ENCODE assay signal across 8 cellular contexts in genomic region chr20:31951530-31952453, GRCh38. TPM values are rescaled to one million over a fixed set of nuclear protein-coding genes. Genes with fewer than 3 reads are reported as not detected.
DNase-seq lines count a peak whose midpoint lies in the region; ATAC-seq and TF ChIP-seq lines count a peak whose summit lies in the region.

Gene PDRG1, minus strand, starts transcription at chr20:31952046. Its CDS starts 85 bp downstream, at chr20:31951961.

- H3K23me2 ChIP-seq in H9 (ENCODE audit: insufficient read length, low read depth, low read length, poor library complexity, severe bottlenecking): peaks cover 7% of the 10 kb centered on the region

- H2AK5ac ChIP-seq in H9 (ENCODE audit: insufficient read length, low read length): no peak within 1 kb of the TSS

- H2BK12ac ChIP-seq in H9 (ENCODE audit: insufficient read length, low read depth, low read length): no peak within 1 kb of the TSS

- H2AFZ ChIP-seq in H9 (ENCODE audit: low read length): no peak within 1 kb of the TSS
- peak within 1 kb of the TSS; percentile 87 for H2AFZ ChIP-seq in Loucy (ENCODE audit: low read length)

- H2BK120ac ChIP-seq in H9 (ENCODE audit: low read depth, low read length, poor library complexity, severe bottlenecking): no peak within 1 kb of the TSS

- H3K4me3 ChIP-seq in Loucy (ENCODE audit: low read length, poor library complexity, severe bottlenecking): peak within 1 kb of the TSS; percentile 95
- H3K4me3 ChIP-seq in RWPE2 (ENCODE audit: severe bottlenecking): peak within 1 kb of the TSS; percentile 68

- H3K4me1 Mint-ChIP-seq in H9 (peaks cover 9 to 15% of the 10 kb centered on the region in 2 experiments), nephron progenitor cell (peaks cover 34% of the 10 kb centered on the region)
- H3K4me1 Mint-ChIP-seq in activated T-helper 2 cell treated with anti-CD3 and anti-CD28 coated beads, Interferon-gamma antibody, Interleukin-2, Interleukin-4, amounts not matched to agents 10 μg/mL and 5 μg/mL and 100 μg/mL, durations not matched to agents 14 hours and 24 hours and 36 hours (ENCODE audit: low read depth): peaks cover 19% of the 10 kb centered on the region
- H3K4me1 Mint-ChIP-seq in stimulated activated naive CD8-positive, alpha-beta T cell treated with anti-CD3 and anti-CD28 coated beads, Interleukin-15, Interleukin-2, amounts not matched to agents 100 ng/mL and 50 ng/mL, for 24 hours (ENCODE audit: low read depth): peaks cover 31% of the 10 kb centered on the region

- no peak within 1 kb of the TSS for H3K23ac ChIP-seq in H9 (ENCODE audit: insufficient read length, low read depth, low read length)

- intact Hi-C loops in activated T-helper 2 cell treated with anti-CD3 and anti-CD28 coated beads, Interferon-gamma antibody, Interleukin-2, Interleukin-4, amounts not matched to agents 10 μg/mL and 5 μg/mL and 100 μg/mL, durations not matched to agents 14 hours and 24 hours and 36 hours (cut with micrococcal nuclease): loop anchor here (1.0 to 10.0 kb wide), 2 partner anchors 99 to 127 kb away; no protein-coding TSS in a partner anchor

- H3K36me3 Mint-ChIP-seq in H9 (ENCODE audit: insufficient read depth in 1 of 3, low read depth in 3 of 3) (peaks cover 26 to 34% (median 31%) of the 10 kb centered on the region in 3 experiments), nephron progenitor cell (ENCODE audit: low read depth) (peaks cover 42% of the 10 kb centered on the region)
- H3K36me3 Mint-ChIP-seq in activated T-helper 2 cell treated with anti-CD3 and anti-CD28 coated beads, Interferon-gamma antibody, Interleukin-2, Interleukin-4, amounts not matched to agents 10 μg/mL and 5 μg/mL and 100 μg/mL, durations not matched to agents 14 hours and 24 hours and 36 hours (ENCODE audit: low read depth): peaks cover 30% of the 10 kb centered on the region
- peaks cover 38% of the 10 kb centered on the region for H3K36me3 Mint-ChIP-seq in stimulated activated naive CD8-positive, alpha-beta T cell treated with anti-CD3 and anti-CD28 coated beads, Interleukin-15, Interleukin-2, amounts not matched to agents 100 ng/mL and 50 ng/mL, for 24 hours (ENCODE audit: low read depth)

- H3K27me3 ChIP-seq in H9 (ENCODE audit: insufficient read depth, low read length): no peaks in the 10 kb centered on the region
- H3K27me3 ChIP-seq in Loucy (ENCODE audit: insufficient read depth, low read length, poor library complexity, severe bottlenecking): no peaks in the 10 kb centered on the region
- no peaks in the 10 kb centered on the region for H3K27me3 ChIP-seq in RWPE2 (ENCODE audit: insufficient read depth, poor library complexity, severe bottlenecking)

- peaks cover 5% of the 10 kb centered on the region; the same call in 1 of the 2 replicates for H3K79me2 ChIP-seq in H9 (ENCODE audit: insufficient read depth, low read length)
- H3K79me2 ChIP-seq in Loucy (ENCODE audit: insufficient read depth, low read length): peaks cover 49% of the 10 kb centered on the region

- H3K9me3 ChIP-seq in H9 (ENCODE audit: control insufficient read depth, low read depth, low read length) (no peaks in the 10 kb centered on the region), Loucy (ENCODE audit: insufficient read depth, low read depth, low read length) (peaks cover 4% of the 10 kb centered on the region; the same call in 1 of the 2 replicates), RWPE2 (ENCODE audit: severe bottlenecking) (no peaks in the 10 kb centered on the region)

- H3K4me3 Mint-ChIP-seq in H9 (peak within 1 kb of the TSS; percentile 98 to 99), nephron progenitor cell (peak within 1 kb of the TSS; percentile 99)
- peak within 1 kb of the TSS; percentile 86 for H3K4me3 Mint-ChIP-seq in activated T-helper 2 cell treated with anti-CD3 and anti-CD28 coated beads, Interferon-gamma antibody, Interleukin-2, Interleukin-4, amounts not matched to agents 10 μg/mL and 5 μg/mL and 100 μg/mL, durations not matched to agents 14 hours and 24 hours and 36 hours (ENCODE audit: low read depth)
- H3K4me3 Mint-ChIP-seq in stimulated activated naive CD8-positive, alpha-beta T cell treated with anti-CD3 and anti-CD28 coated beads, Interleukin-15, Interleukin-2, amounts not matched to agents 100 ng/mL and 50 ng/mL, for 24 hours: peak within 1 kb of the TSS; percentile 96

- no peak within 1 kb of the TSS for H3K18ac ChIP-seq in H9 (ENCODE audit: insufficient read length, low read depth, low read length)

- H3K9me2 ChIP-seq in Loucy (replicated peaks; ENCODE audit: low read depth, low read length): no peaks in the 10 kb centered on the region

- H2BK5ac ChIP-seq in H9 (ENCODE audit: insufficient read length, low read length): no peak within 1 kb of the TSS

- peak within 1 kb of the TSS; percentile 6; the same call in 1 of the 2 replicates for H3K14ac ChIP-seq in H9 (ENCODE audit: insufficient read depth, low read length)

- H3K9ac ChIP-seq in H9 (ENCODE audit: extremely low read depth, insufficient read length, low read length): peak within 1 kb of the TSS; percentile 40
- peak within 1 kb of the TSS; percentile 97 for H3K9ac ChIP-seq in Loucy (ENCODE audit: low read depth, low read length, poor library complexity, severe bottlenecking)

- no peak within 1 kb of the TSS for H3K4ac ChIP-seq in H9 (ENCODE audit: low read depth, low read length)

- no peak within 1 kb of the TSS for H3T11ph ChIP-seq in H9 (ENCODE audit: low read length)

- H3K4me1 ChIP-seq in H9 (ENCODE audit: insufficient read depth, low read length) (no peaks in the 10 kb centered on the region), Loucy (ENCODE audit: insufficient read depth, low read length, poor library complexity, severe bottlenecking) (peaks cover 27% of the 10 kb centered on the region), RWPE2 (ENCODE audit: insufficient read depth, poor library complexity, severe bottlenecking) (no peaks in the 10 kb centered on the region)

- H3K4me2 ChIP-seq in H9 (ENCODE audit: insufficient read depth, insufficient read length, low read length) (peak within 1 kb of the TSS; percentile 78), Loucy (ENCODE audit: low read depth, low read length, poor library complexity, severe bottlenecking) (peak within 1 kb of the TSS; percentile 94)

- no peaks in the 10 kb centered on the region for H3F3A ChIP-seq in Loucy (ENCODE audit: low read depth)

- no CpG with 5 or more reads among the region's 63 CpGs for WGBS in H9 (ENCODE audit: extremely low coverage, insufficient read length, low lambda C conversion rate)

- peak; percentile 96 for ATAC-seq in RWPE2 (ENCODE audit: low read depth)

- TF ChIP-seq CTCF in H9 (conservative IDR thresholded peaks at IDR 0.05) (peak; percentile 99), Loucy (conservative IDR thresholded peaks at IDR 0.05; ENCODE audit: low read length) (peak; percentile 85), RWPE2 (IDR thresholded peaks at IDR 0.05; ENCODE audit: poor library complexity, severe bottlenecking) (peak; percentile 100), nephron progenitor cell (IDR thresholded peaks at IDR 0.05) (peak; percentile 77)

- no peak within 1 kb of the TSS for H2BK15ac ChIP-seq in H9 (ENCODE audit: low read depth, low read length)

- H4K20me1 ChIP-seq in H9 (ENCODE audit: control insufficient read depth, insufficient read depth, insufficient read length) (no peaks in the 10 kb centered on the region), Loucy (ENCODE audit: insufficient read depth, low read length, poor library complexity, severe bottlenecking) (peaks cover 31% of the 10 kb centered on the region)

- H3K9me3 Mint-ChIP-seq in H9 (no peaks in the 10 kb centered on the region; a peak in 2 of 5 replicates), nephron progenitor cell (peaks cover 3% of the 10 kb centered on the region)
- H3K9me3 Mint-ChIP-seq in activated T-helper 2 cell treated with anti-CD3 and anti-CD28 coated beads, Interferon-gamma antibody, Interleukin-2, Interleukin-4, amounts not matched to agents 10 μg/mL and 5 μg/mL and 100 μg/mL, durations not matched to agents 14 hours and 24 hours and 36 hours: no peaks in the 10 kb centered on the region
- H3K9me3 Mint-ChIP-seq in stimulated activated naive CD8-positive, alpha-beta T cell treated with anti-CD3 and anti-CD28 coated beads, Interleukin-15, Interleukin-2, amounts not matched to agents 100 ng/mL and 50 ng/mL, for 24 hours: peaks cover 4% of the 10 kb centered on the region

- H3K27me3 Mint-ChIP-seq in H9 (ENCODE audit: low read depth) (peaks cover 34% of the 10 kb centered on the region), nephron progenitor cell (ENCODE audit: low read depth, poor library complexity) (peaks cover 42% of the 10 kb centered on the region)
- H3K27me3 Mint-ChIP-seq in activated T-helper 2 cell treated with anti-CD3 and anti-CD28 coated beads, Interferon-gamma antibody, Interleukin-2, Interleukin-4, amounts not matched to agents 10 μg/mL and 5 μg/mL and 100 μg/mL, durations not matched to agents 14 hours and 24 hours and 36 hours (ENCODE audit: low read depth): peaks cover 7% of the 10 kb centered on the region
- H3K27me3 Mint-ChIP-seq in stimulated activated naive CD8-positive, alpha-beta T cell treated with anti-CD3 and anti-CD28 coated beads, Interleukin-15, Interleukin-2, amounts not matched to agents 100 ng/mL and 50 ng/mL, for 24 hours: peaks cover 6% of the 10 kb centered on the region

- H3K36me3 ChIP-seq in Loucy (ENCODE audit: insufficient read depth, low read length): peaks cover 22% of the 10 kb centered on the region
- peaks cover 39% of the 10 kb centered on the region for H3K36me3 ChIP-seq in RWPE2 (ENCODE audit: low read depth)

- H4K91ac ChIP-seq in H9 (ENCODE audit: insufficient read length, low read depth, low read length): no peak within 1 kb of the TSS

- H4K8ac ChIP-seq in H9 (replicated peaks; ENCODE audit: insufficient read length, low read depth, low read length): no peak within 1 kb of the TSS

- no peak within 1 kb of the TSS for H3K56ac ChIP-seq in H9 (ENCODE audit: insufficient read length, low read depth, low read length)

- H4K5ac ChIP-seq in H9 (ENCODE audit: insufficient read length, low read depth, low read length): no peak within 1 kb of the TSS

- H3K27ac ChIP-seq in H9 (ENCODE audit: insufficient read length, low read depth, low read length) (no peak within 1 kb of the TSS), RWPE2 (ENCODE audit: poor library complexity, severe bottlenecking) (no peak within 1 kb of the TSS)

- DNase-seq in GF-D8 (lab: John Stamatoyannopoulos, UW) (peak; percentile 83), H9 (peak; percentile 98), RWPE2 (ENCODE audit: low spot score) (peak; percentile 100), fibroblast of the conjunctiva (ENCODE audit: low read depth) (peak; percentile 94), nephron progenitor cell (peak; percentile 99)
- DNase-seq in activated T-helper 2 cell treated with anti-CD3 and anti-CD28 coated beads, Interferon-gamma antibody, Interleukin-2, Interleukin-4, amounts not matched to agents 10 μg/mL and 5 μg/mL and 100 μg/mL, durations not matched to agents 14 hours and 24 hours and 36 hours (ENCODE audit: low spot score): peak; percentile 95

- H2BK20ac ChIP-seq in H9 (ENCODE audit: low read depth, low read length, poor library complexity, severe bottlenecking): no peak within 1 kb of the TSS

- H3K27ac Mint-ChIP-seq in H9 (peak within 1 kb of the TSS; percentile 86 to 98 (median 86); a peak in 6 of 7 replicates), nephron progenitor cell (peak within 1 kb of the TSS; percentile 99)
- H3K27ac Mint-ChIP-seq in activated T-helper 2 cell treated with anti-CD3 and anti-CD28 coated beads, Interferon-gamma antibody, Interleukin-2, Interleukin-4, amounts not matched to agents 10 μg/mL and 5 μg/mL and 100 μg/mL, durations not matched to agents 14 hours and 24 hours and 36 hours: peak within 1 kb of the TSS; percentile 95
- peak within 1 kb of the TSS; percentile 96 for H3K27ac Mint-ChIP-seq in stimulated activated naive CD8-positive, alpha-beta T cell treated with anti-CD3 and anti-CD28 coated beads, Interleukin-15, Interleukin-2, amounts not matched to agents 100 ng/mL and 50 ng/mL, for 24 hours

- H3K79me1 ChIP-seq in H9 (ENCODE audit: insufficient read depth, low read depth, low read length, poor library complexity, severe bottlenecking): peaks cover 10% of the 10 kb centered on the region

RNA-seq across cellular contexts. Expression of gene PDRG1, which starts in this region (rescaled TPM):
- total RNA-seq in H9 (2021): 31.1 and 32.2 TPM in 2 replicates
- 15.5 and 16.4 TPM in 2 replicates for total RNA-seq in activated T-helper 2 cell treated with anti-CD3 and anti-CD28 coated beads, Interferon-gamma antibody, Interleukin-2, Interleukin-4, amounts not matched to agents 10 μg/mL and 5 μg/mL and 100 μg/mL, durations not matched to agents 14 hours and 24 hours and 36 hours
